25 cellular contexts compared by ENCODE assay signal in the genomic region with DNA sequence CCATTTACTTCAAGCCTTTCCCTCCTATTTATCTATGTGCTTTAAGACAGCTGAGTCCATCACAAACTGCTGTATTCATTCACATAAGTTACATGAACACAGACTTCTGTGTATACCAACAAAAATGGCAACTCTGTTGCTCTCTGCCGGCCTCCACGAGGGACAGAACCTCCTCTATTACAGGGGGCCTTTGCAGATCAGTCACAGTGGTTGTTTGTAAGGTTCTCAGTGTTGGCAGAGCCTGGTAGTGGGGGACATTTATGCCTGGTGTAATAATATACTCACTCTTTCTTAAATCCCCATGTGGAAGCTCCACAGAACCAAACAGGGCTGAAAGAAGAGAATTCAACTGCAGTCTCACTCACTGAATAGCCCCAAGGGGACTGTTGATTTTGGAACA.
"Had no signal": no experiment of that assay in that cellular context is flagged by ENCODE, and none has a peak within 500 bp of the region (broad histone marks: within the 10 kb centered on the region; RNA-seq: fewer than 3 reads in every experiment).

No MANE protein-coding gene starts in this region.

- H3K4me3 ChIP-seq: colonic mucosa, esophagus squamous epithelium, hepatocyte, left ventricle myocardium inferior, lower lobe of right lung, spleen, stomach, suprapubic skin, tibial artery, upper lobe of left lung, uterus had no signal

- H3K27ac ChIP-seq: colonic mucosa, esophagus squamous epithelium, hepatocyte, left ventricle myocardium inferior, lower lobe of right lung, neutrophil, spleen, stomach, suprapubic skin, tibial artery, upper lobe of left lung, uterus had no signal

- H3K27me3 ChIP-seq: colonic mucosa, esophagus squamous epithelium, hepatocyte, spleen, stomach, suprapubic skin, tibial artery, upper lobe of left lung, uterus had no signal

- DNase-seq: colonic mucosa; dermis blood vessel endothelial cell; effector CD8-positive, alpha-beta T cell; esophagus squamous epithelium; foreskin fibroblast; kidney; left cardiac atrium; left ventricle myocardium inferior; lower lobe of right lung; mesenchymal stem cell; naive B cell; posterior cingulate gyrus; spleen; stimulated activated CD4-positive, alpha-beta T cell treated with anti-CD3 and anti-CD28 coated beads, Interleukin-15, amount 100 ng/mL, for 24 hours; stimulated activated CD4-positive, alpha-beta T cell treated with anti-CD3 and anti-CD28 coated beads, Interleukin-1b, Interleukin-23, amount 100 ng/mL, for 48 hours; stimulated activated CD4-positive, alpha-beta T cell treated with anti-CD3 and anti-CD28 coated beads, Interleukin-4, amount 100 ng/mL, for 4 hours; stimulated activated naive B cell treated with anti-CD40 and anti-IgM and Interleukin-4, amounts not matched to agents 10 μg/mL and 1 μg/mL and 100 μg/mL, for 72 hours; stomach; tibial artery; upper lobe of left lung; uterus had no signal

- ATAC-seq: left cardiac atrium; lower lobe of right lung; sciatic nerve; stimulated activated naive B cell treated with anti-CD40 and anti-IgM and Interleukin-4, amounts not matched to agents 10 μg/mL and 1 μg/mL and 100 μg/mL, for 72 hours had no signal
